Comparison of ENCODE assay signal across 1 cellular context in genomic region chr20:58871533-58872102, GRCh38.
TF ChIP-seq lines count a peak whose summit lies in the region.

No MANE protein-coding gene starts in this region.

TF ChIP-seq in K562, 482 proteins besides CTCF, POLR2A, EP300 and RAD21:
- TF ChIP-seq ZNF316 (IDR thresholded peaks at IDR 0.05) (peak; percentile 60), TRIM24 (IDR thresholded peaks at IDR 0.05) (peak; percentile 21 to 41; a peak in 3 of 4 replicates), ZNF512 (tag; IDR thresholded peaks at IDR 0.05) (peak; percentile 86), ZNF347 (CRISPR knock-in tag; IDR thresholded peaks at IDR 0.05; ENCODE audit: low read depth) (no peak), MEF2D (tag; conservative IDR thresholded peaks at IDR 0.05; ENCODE audit: low read depth) (no peak), SMAD4 (CRISPR knock-in tag; conservative IDR thresholded peaks at IDR 0.05) (no peak), NFXL1 (CRISPR knock-in tag; IDR thresholded peaks at IDR 0.05) (no peak), SREBF2 (CRISPR knock-in tag; IDR thresholded peaks at IDR 0.05) (no peak)
- TF ChIP-seq, protein P1, sequence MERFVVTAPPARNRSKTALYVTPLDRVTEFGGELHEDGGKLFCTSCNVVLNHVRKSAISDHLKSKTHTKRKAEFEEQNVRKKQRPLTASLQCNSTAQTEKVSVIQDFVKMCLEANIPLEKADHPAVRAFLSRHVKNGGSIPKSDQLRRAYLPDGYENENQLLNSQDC (CRISPR knock-in tag; IDR thresholded peaks at IDR 0.05) = no peak
- TF ChIP-seq, protein P2, sequence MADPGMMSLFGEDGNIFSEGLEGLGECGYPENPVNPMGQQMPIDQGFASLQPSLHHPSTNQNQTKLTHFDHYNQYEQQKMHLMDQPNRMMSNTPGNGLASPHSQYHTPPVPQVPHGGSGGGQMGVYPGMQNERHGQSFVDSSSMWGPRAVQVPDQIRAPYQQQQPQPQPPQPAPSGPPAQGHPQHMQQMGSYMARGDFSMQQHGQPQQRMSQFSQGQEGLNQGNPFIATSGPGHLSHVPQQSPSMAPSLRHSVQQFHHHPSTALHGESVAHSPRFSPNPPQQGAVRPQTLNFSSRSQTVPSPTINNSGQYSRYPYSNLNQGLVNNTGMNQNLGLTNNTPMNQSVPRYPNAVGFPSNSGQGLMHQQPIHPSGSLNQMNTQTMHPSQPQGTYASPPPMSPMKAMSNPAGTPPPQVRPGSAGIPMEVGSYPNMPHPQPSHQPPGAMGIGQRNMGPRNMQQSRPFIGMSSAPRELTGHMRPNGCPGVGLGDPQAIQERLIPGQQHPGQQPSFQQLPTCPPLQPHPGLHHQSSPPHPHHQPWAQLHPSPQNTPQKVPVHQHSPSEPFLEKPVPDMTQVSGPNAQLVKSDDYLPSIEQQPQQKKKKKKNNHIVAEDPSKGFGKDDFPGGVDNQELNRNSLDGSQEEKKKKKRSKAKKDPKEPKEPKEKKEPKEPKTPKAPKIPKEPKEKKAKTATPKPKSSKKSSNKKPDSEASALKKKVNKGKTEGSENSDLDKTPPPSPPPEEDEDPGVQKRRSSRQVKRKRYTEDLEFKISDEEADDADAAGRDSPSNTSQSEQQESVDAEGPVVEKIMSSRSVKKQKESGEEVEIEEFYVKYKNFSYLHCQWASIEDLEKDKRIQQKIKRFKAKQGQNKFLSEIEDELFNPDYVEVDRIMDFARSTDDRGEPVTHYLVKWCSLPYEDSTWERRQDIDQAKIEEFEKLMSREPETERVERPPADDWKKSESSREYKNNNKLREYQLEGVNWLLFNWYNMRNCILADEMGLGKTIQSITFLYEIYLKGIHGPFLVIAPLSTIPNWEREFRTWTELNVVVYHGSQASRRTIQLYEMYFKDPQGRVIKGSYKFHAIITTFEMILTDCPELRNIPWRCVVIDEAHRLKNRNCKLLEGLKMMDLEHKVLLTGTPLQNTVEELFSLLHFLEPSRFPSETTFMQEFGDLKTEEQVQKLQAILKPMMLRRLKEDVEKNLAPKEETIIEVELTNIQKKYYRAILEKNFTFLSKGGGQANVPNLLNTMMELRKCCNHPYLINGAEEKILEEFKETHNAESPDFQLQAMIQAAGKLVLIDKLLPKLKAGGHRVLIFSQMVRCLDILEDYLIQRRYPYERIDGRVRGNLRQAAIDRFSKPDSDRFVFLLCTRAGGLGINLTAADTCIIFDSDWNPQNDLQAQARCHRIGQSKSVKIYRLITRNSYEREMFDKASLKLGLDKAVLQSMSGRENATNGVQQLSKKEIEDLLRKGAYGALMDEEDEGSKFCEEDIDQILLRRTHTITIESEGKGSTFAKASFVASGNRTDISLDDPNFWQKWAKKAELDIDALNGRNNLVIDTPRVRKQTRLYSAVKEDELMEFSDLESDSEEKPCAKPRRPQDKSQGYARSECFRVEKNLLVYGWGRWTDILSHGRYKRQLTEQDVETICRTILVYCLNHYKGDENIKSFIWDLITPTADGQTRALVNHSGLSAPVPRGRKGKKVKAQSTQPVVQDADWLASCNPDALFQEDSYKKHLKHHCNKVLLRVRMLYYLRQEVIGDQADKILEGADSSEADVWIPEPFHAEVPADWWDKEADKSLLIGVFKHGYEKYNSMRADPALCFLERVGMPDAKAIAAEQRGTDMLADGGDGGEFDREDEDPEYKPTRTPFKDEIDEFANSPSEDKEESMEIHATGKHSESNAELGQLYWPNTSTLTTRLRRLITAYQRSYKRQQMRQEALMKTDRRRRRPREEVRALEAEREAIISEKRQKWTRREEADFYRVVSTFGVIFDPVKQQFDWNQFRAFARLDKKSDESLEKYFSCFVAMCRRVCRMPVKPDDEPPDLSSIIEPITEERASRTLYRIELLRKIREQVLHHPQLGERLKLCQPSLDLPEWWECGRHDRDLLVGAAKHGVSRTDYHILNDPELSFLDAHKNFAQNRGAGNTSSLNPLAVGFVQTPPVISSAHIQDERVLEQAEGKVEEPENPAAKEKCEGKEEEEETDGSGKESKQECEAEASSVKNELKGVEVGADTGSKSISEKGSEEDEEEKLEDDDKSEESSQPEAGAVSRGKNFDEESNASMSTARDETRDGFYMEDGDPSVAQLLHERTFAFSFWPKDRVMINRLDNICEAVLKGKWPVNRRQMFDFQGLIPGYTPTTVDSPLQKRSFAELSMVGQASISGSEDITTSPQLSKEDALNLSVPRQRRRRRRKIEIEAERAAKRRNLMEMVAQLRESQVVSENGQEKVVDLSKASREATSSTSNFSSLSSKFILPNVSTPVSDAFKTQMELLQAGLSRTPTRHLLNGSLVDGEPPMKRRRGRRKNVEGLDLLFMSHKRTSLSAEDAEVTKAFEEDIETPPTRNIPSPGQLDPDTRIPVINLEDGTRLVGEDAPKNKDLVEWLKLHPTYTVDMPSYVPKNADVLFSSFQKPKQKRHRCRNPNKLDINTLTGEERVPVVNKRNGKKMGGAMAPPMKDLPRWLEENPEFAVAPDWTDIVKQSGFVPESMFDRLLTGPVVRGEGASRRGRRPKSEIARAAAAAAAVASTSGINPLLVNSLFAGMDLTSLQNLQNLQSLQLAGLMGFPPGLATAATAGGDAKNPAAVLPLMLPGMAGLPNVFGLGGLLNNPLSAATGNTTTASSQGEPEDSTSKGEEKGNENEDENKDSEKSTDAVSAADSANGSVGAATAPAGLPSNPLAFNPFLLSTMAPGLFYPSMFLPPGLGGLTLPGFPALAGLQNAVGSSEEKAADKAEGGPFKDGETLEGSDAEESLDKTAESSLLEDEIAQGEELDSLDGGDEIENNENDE (IDR thresholded peaks at IDR 0.05; ENCODE audit: low read depth, low read length) = no peak
- TF ChIP-seq, protein P3, sequence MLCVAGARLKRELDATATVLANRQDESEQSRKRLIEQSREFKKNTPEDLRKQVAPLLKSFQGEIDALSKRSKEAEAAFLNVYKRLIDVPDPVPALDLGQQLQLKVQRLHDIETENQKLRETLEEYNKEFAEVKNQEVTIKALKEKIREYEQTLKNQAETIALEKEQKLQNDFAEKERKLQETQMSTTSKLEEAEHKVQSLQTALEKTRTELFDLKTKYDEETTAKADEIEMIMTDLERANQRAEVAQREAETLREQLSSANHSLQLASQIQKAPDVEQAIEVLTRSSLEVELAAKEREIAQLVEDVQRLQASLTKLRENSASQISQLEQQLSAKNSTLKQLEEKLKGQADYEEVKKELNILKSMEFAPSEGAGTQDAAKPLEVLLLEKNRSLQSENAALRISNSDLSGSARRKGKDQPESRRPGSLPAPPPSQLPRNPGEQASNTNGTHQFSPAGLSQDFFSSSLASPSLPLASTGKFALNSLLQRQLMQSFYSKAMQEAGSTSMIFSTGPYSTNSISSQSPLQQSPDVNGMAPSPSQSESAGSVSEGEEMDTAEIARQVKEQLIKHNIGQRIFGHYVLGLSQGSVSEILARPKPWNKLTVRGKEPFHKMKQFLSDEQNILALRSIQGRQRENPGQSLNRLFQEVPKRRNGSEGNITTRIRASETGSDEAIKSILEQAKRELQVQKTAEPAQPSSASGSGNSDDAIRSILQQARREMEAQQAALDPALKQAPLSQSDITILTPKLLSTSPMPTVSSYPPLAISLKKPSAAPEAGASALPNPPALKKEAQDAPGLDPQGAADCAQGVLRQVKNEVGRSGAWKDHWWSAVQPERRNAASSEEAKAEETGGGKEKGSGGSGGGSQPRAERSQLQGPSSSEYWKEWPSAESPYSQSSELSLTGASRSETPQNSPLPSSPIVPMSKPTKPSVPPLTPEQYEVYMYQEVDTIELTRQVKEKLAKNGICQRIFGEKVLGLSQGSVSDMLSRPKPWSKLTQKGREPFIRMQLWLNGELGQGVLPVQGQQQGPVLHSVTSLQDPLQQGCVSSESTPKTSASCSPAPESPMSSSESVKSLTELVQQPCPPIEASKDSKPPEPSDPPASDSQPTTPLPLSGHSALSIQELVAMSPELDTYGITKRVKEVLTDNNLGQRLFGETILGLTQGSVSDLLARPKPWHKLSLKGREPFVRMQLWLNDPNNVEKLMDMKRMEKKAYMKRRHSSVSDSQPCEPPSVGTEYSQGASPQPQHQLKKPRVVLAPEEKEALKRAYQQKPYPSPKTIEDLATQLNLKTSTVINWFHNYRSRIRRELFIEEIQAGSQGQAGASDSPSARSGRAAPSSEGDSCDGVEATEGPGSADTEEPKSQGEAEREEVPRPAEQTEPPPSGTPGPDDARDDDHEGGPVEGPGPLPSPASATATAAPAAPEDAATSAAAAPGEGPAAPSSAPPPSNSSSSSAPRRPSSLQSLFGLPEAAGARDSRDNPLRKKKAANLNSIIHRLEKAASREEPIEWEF (CRISPR knock-in tag; IDR thresholded peaks at IDR 0.05) = no peak
